1 cellular context compared by ENCODE assay signal in the genomic region with DNA sequence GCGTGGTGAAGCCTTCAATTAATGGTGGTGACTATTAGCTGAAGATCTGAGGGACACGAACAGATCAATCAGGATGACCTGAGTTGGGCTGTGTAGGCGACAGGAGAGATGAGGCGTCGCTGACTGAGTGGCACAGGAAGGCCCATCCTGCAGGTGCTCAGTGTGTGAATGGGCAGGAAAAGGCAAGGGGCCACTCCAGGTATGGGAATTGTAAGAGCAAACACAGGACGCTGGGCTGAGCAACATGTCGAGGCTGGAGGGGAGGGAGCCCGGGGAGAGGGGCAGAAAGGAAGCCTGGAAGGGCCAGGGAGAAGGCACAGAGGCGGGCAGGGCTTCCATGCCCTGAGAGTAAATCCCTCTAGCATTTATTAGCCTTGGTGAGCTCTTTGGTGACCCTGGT.
TF ChIP-seq lines count a peak whose summit lies in the region.

No MANE protein-coding gene starts in this region.

TF ChIP-seq in H1, 55 proteins besides CTCF, POLR2A, EP300 and RAD21 (continued from another document):
- TF ChIP-seq MAFK (IDR thresholded peaks at IDR 0.05; ENCODE audit: low read depth, low read length) (no peak), EGR1 (IDR thresholded peaks at IDR 0.05; ENCODE audit: borderline replicate concordance, low read depth, low read length) (no peak), POU5F1 (IDR thresholded peaks at IDR 0.05; ENCODE audit: low read depth, low read length) (no peak), CHD7 (IDR thresholded peaks at IDR 0.05; ENCODE audit: insufficient replicate concordance, low read length) (no peak), USF2 (IDR thresholded peaks at IDR 0.05; ENCODE audit: low read length) (no peak), E2F6 (IDR thresholded peaks at IDR 0.05) (no peak), SIRT6 (IDR thresholded peaks at IDR 0.05; ENCODE audit: low read length) (no peak), SUZ12 (IDR thresholded peaks at IDR 0.05; ENCODE audit: low read length) (no peak), SRF (IDR thresholded peaks at IDR 0.05; ENCODE audit: low read depth, low read length) (no peak), TCF12 (IDR thresholded peaks at IDR 0.05; ENCODE audit: low read depth, low read length) (no peak), RNF2 (IDR thresholded peaks at IDR 0.05; ENCODE audit: borderline replicate concordance, low read depth, low read length, missing control alignments, poor library complexity, severe bottlenecking) (no peak), EZH2 (IDR thresholded peaks at IDR 0.05; ENCODE audit: low read depth, low read length, severe bottlenecking) (no peak), ZNF274 (IDR thresholded peaks at IDR 0.05; ENCODE audit: borderline replicate concordance, extremely low read depth, low read length) (no peak), CBX5 (IDR thresholded peaks at IDR 0.05; ENCODE audit: low read depth, low read length) (no peak), ASH2L (IDR thresholded peaks at IDR 0.05; ENCODE audit: low read length) (no peak)
TF ChIP-seq in H1: peak in this region for 0.
